ENCODE assay signal across 30 cellular contexts in the genomic region with DNA sequence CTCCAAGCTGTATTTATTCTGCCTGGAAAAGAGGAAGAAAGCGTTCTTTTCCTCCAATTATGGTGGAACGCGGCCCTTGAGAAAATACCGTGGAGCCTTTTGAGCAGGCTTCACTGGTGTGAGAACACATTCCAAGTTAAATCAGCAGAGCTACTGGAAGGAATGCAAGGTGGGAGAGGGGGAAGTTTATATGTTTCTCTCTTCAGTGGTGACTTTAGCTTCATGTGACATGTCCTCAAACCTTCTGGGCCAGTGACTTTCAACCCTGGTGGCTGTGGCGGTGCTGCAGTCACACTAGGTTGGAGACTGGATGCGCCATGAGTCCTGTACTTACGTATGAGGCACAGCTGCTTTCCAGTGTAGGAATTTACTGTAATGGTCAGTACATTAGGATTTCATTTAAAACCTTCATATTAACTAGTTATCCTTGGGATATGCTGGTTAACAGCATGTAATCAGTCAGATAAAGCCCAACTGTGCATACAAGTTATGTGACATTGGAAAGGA.
"Had no signal": no experiment of that assay in that cellular context is flagged by ENCODE, and none has a peak within 500 bp of the region (broad histone marks: within the 10 kb centered on the region; RNA-seq: fewer than 3 reads in every experiment).

No MANE protein-coding gene starts in this region.

- DNase-seq: colonic mucosa; effector CD8-positive, alpha-beta T cell; erythroblast; esophagus squamous epithelium; foreskin melanocyte; glutamatergic neuron; hypothalamus; immature natural killer cell; islet precursor cell; kidney glomerular epithelial cell; left colon; left ventricle myocardium superior; lower lobe of right lung; mucosa of descending colon; naive B cell; sigmoid colon; stimulated activated CD4-positive, alpha-beta T cell treated with anti-CD3 and anti-CD28 coated beads, Interleukin-2, amount 100 ng/mL, for 24 hours; stimulated activated CD4-positive, alpha-beta T cell treated with anti-CD3 and anti-CD28 coated beads, Interleukin-4, amount 100 ng/mL, for 24 hours; stimulated activated naive CD4-positive, alpha-beta T cell treated with Interleukin-2 at 50 U/mL for 16 hours; substantia nigra; testis; upper lobe of right lung; uterus had no signal

- H3K36me3 ChIP-seq: colonic mucosa, esophagus squamous epithelium, lower lobe of right lung, neural progenitor cell, prostate gland, right atrium auricular region, sigmoid colon, tibial nerve, upper lobe of right lung, uterus had no signal

- H3K27ac ChIP-seq: colonic mucosa, esophagus squamous epithelium, lower lobe of right lung, neural progenitor cell, parathyroid adenoma, prostate gland, right atrium auricular region, sigmoid colon, testis, tibial nerve, upper lobe of right lung, uterus had no signal

- H3K9ac ChIP-seq: neural progenitor cell, parathyroid adenoma had no signal

- H3K27me3 ChIP-seq: colonic mucosa, esophagus squamous epithelium, neural progenitor cell, right atrium auricular region, sigmoid colon, testis, tibial nerve, upper lobe of right lung, uterus had no signal

- H3K4me2 ChIP-seq: neural progenitor cell had no signal

- ATAC-seq: left colon; left ventricle myocardium superior; lower lobe of right lung; mucosa of descending colon; natural killer cell treated with Interleukin-12 subunit alpha and Interleukin-12 subunit beta and Interleukin-15 and Interleukin-18, amount 100 ng/mL, for 72 hours; stimulated activated effector memory CD8-positive, alpha-beta T cell treated with anti-CD3 and anti-CD28 coated beads, Interleukin-12 subunit alpha, Interleukin-12 subunit beta, amount 100 ng/mL, for 72 hours; upper lobe of right lung had no signal

- H3K9me3 ChIP-seq: colonic mucosa, esophagus squamous epithelium, lower lobe of right lung, mucosa of descending colon, prostate gland, right atrium auricular region, sigmoid colon, testis, tibial nerve, upper lobe of right lung, uterus had no signal

- H3K4me3 ChIP-seq: colonic mucosa, esophagus squamous epithelium, lower lobe of right lung, mucosa of descending colon, neural progenitor cell, prostate gland, right atrium auricular region, sigmoid colon, testis, tibial nerve, upper lobe of right lung, uterus had no signal

- H2AFZ ChIP-seq: neural progenitor cell, parathyroid adenoma had no signal

- H3K4me1 ChIP-seq: prostate gland, testis, uterus had no signal
